ENCODE assay signal across 40 cellular contexts in the genomic region with DNA sequence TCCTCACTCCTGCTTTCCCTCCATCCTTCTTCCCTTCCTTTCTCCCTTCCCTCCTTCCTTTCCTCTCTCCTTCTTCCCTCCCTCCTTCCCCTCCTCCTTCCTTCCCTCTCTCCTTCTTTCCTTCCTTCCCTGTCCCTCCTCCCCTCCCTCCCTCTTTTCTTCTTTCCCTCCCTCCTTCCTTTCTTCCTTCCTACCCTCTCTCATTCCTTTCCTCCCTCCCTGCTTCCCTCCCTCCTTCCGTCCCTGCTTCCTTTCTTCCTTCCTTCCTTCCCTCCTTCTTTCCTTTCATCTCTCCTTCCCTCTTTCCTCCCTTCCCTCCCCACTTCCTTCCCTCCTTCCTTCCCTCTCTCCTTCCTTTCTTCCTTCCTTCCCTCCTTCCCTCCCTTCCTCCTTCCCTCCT. TPM values are rescaled to one million over a fixed set of nuclear protein-coding genes. Genes with fewer than 3 reads are reported as not detected.
"Had no signal": no experiment of that assay in that cellular context is flagged by ENCODE, and none has a peak within 500 bp of the region (broad histone marks: within the 10 kb centered on the region; RNA-seq: fewer than 3 reads in every experiment).

No MANE protein-coding gene starts in this region.

- H3K36me3 ChIP-seq: adrenal gland, ascending aorta, brain microvascular endothelial cell, breast epithelium, cardiac muscle cell had no signal

- H3K4me1 ChIP-seq: adrenal gland, ascending aorta, body of pancreas, breast epithelium had no signal

- H3K27me3 Mint-ChIP-seq: activated naive CD4-positive, alpha-beta T cell treated with anti-CD3 and anti-CD28 coated beads, Interleukin-2, amount 50 U/mL, for 24 hours; activated naive CD8-positive, alpha-beta T cell treated with anti-CD3 and anti-CD28 coated beads, Interleukin-2, amount 10 ng/mL, durations not matched to agents 7 days and 5 days; central memory CD8-positive, alpha-beta T cell had no signal

- H3K27ac Mint-ChIP-seq: activated naive CD4-positive, alpha-beta T cell treated with anti-CD3 and anti-CD28 coated beads for 36 hours; activated naive CD4-positive, alpha-beta T cell treated with anti-CD3 and anti-CD28 coated beads, Interleukin-2, amount 10 ng/mL, durations not matched to agents 7 days and 5 days; activated naive CD4-positive, alpha-beta T cell treated with anti-CD3 and anti-CD28 coated beads, Interleukin-2, amount 50 U/mL, for 24 hours; activated naive CD4-positive, alpha-beta T cell treated with anti-CD3 and anti-CD28 coated beads, Interleukin-2, amount 50 U/mL, for 72 hours; activated naive CD8-positive, alpha-beta T cell; activated naive CD8-positive, alpha-beta T cell treated with anti-CD3 and anti-CD28 coated beads for 36 hours; activated naive CD8-positive, alpha-beta T cell treated with anti-CD3 and anti-CD28 coated beads, Interleukin-2, amount 10 ng/mL, durations not matched to agents 7 days and 5 days; activated naive CD8-positive, alpha-beta T cell treated with anti-CD3 and anti-CD28 coated beads, Interleukin-2, amount 50 U/mL, for 24 hours; activated T-cell treated with anti-CD3 and anti-CD28 coated beads, Interleukin-2, amount 50 U/mL, for 24 hours; activated T-cell treated with anti-CD3 and anti-CD28 coated beads, Interleukin-2, amount 50 U/mL, for 72 hours; activated T-helper 1 cell treated with anti-CD3 and anti-CD28 coated beads, Interleukin-12 subunit alpha, Interleukin-12 subunit beta, Interleukin-2, Interleukin-4 antibody, amounts not matched to agents 30 ng/mL and 10 ng/mL and 1 ng/mL, durations not matched to agents 14 hours and 24 hours and 36 hours; activated T-helper 17 cell treated with anti-CD3 and anti-CD28 coated beads, Interleukin-2, amount 50 U/mL, for 72 hours; activated T-helper 2 cell treated with anti-CD3 and anti-CD28 coated beads, Interferon-gamma antibody, Interleukin-2, Interleukin-4, amounts not matched to agents 10 μg/mL and 5 μg/mL and 100 μg/mL, durations not matched to agents 14 hours and 24 hours and 36 hours; brain had no signal

- ATAC-seq: activated naive CD4-positive, alpha-beta T cell treated with anti-CD3 and anti-CD28 coated beads, Interleukin-2, amount 50 U/mL, for 72 hours; activated naive CD8-positive, alpha-beta T cell treated with anti-CD3 and anti-CD28 coated beads, Interleukin-2, amount 50 U/mL, for 24 hours; activated T-cell treated with anti-CD3 and anti-CD28 coated beads, Interleukin-2, amount 50 U/mL, for 4 hours; activated T-cell treated with anti-CD3 and anti-CD28 coated beads, Interleukin-2, amount 50 U/mL, for 72 hours; activated T-helper 17 cell treated with anti-CD3 and anti-CD28 coated beads, Interleukin-2, amount 50 U/mL, for 72 hours; body of pancreas had no signal

- H3K4me3 ChIP-seq: adrenal gland, ascending aorta, body of pancreas, breast epithelium, cardiac muscle cell had no signal

- H3K4me3 Mint-ChIP-seq: activated naive CD4-positive, alpha-beta T cell treated with anti-CD3 and anti-CD28 coated beads for 36 hours; activated naive CD4-positive, alpha-beta T cell treated with anti-CD3 and anti-CD28 coated beads, Interleukin-2, amount 10 ng/mL, durations not matched to agents 7 days and 5 days; activated naive CD4-positive, alpha-beta T cell treated with anti-CD3 and anti-CD28 coated beads, Interleukin-2, amount 50 U/mL, for 24 hours; activated naive CD8-positive, alpha-beta T cell; activated naive CD8-positive, alpha-beta T cell treated with anti-CD3 and anti-CD28 coated beads for 36 hours; activated naive CD8-positive, alpha-beta T cell treated with anti-CD3 and anti-CD28 coated beads, Interleukin-2, amount 10 ng/mL, durations not matched to agents 7 days and 5 days; activated naive CD8-positive, alpha-beta T cell treated with anti-CD3 and anti-CD28 coated beads, Interleukin-2, amount 50 U/mL, for 24 hours; activated T-cell treated with anti-CD3 and anti-CD28 coated beads, Interleukin-2, amount 50 U/mL, for 24 hours; activated T-cell treated with anti-CD3 and anti-CD28 coated beads, Interleukin-2, amount 50 U/mL, for 4 hours; activated T-cell treated with anti-CD3 and anti-CD28 coated beads, Interleukin-2, amount 50 U/mL, for 72 hours; activated T-helper 1 cell treated with anti-CD3 and anti-CD28 coated beads, Interleukin-12 subunit alpha, Interleukin-12 subunit beta, Interleukin-2, Interleukin-4 antibody, amounts not matched to agents 30 ng/mL and 10 ng/mL and 1 ng/mL, durations not matched to agents 14 hours and 24 hours and 36 hours; activated T-helper 17 cell treated with anti-CD3 and anti-CD28 coated beads, Interleukin-2, amount 50 U/mL, for 72 hours; brain; central memory CD8-positive, alpha-beta T cell had no signal

- H3K4me1 Mint-ChIP-seq: activated naive CD4-positive, alpha-beta T cell treated with anti-CD3 and anti-CD28 coated beads, Interleukin-2, amount 10 ng/mL, durations not matched to agents 7 days and 5 days; activated naive CD4-positive, alpha-beta T cell treated with anti-CD3 and anti-CD28 coated beads, Interleukin-2, amount 50 U/mL, for 24 hours; activated naive CD8-positive, alpha-beta T cell treated with anti-CD3 and anti-CD28 coated beads for 36 hours; activated naive CD8-positive, alpha-beta T cell treated with anti-CD3 and anti-CD28 coated beads, Interleukin-2, amount 10 ng/mL, durations not matched to agents 7 days and 5 days; activated naive CD8-positive, alpha-beta T cell treated with anti-CD3 and anti-CD28 coated beads, Interleukin-2, amount 50 U/mL, for 24 hours; activated T-helper 17 cell treated with anti-CD3 and anti-CD28 coated beads, Interleukin-2, amount 50 U/mL, for 72 hours; brain; central memory CD8-positive, alpha-beta T cell had no signal

- H3K27ac ChIP-seq: adrenal gland, ascending aorta, body of pancreas, brain microvascular endothelial cell, breast epithelium, cardiac muscle cell had no signal

- FAIRE-seq: astrocyte, bronchial epithelial cell had no signal

- H3K9me3 Mint-ChIP-seq: activated naive CD4-positive, alpha-beta T cell treated with anti-CD3 and anti-CD28 coated beads for 36 hours; activated naive CD4-positive, alpha-beta T cell treated with anti-CD3 and anti-CD28 coated beads, Interleukin-2, amount 50 U/mL, for 24 hours; activated naive CD4-positive, alpha-beta T cell treated with anti-CD3 and anti-CD28 coated beads, Interleukin-2, amount 50 U/mL, for 72 hours; activated naive CD8-positive, alpha-beta T cell treated with anti-CD3 and anti-CD28 coated beads for 36 hours; activated naive CD8-positive, alpha-beta T cell treated with anti-CD3 and anti-CD28 coated beads, Interleukin-2, amount 10 ng/mL, durations not matched to agents 7 days and 5 days; activated naive CD8-positive, alpha-beta T cell treated with anti-CD3 and anti-CD28 coated beads, Interleukin-2, amount 50 U/mL, for 24 hours; activated T-cell treated with anti-CD3 and anti-CD28 coated beads, Interleukin-2, amount 50 U/mL, for 24 hours; activated T-cell treated with anti-CD3 and anti-CD28 coated beads, Interleukin-2, amount 50 U/mL, for 4 hours; activated T-cell treated with anti-CD3 and anti-CD28 coated beads, Interleukin-2, amount 50 U/mL, for 72 hours; activated T-helper 1 cell treated with anti-CD3 and anti-CD28 coated beads, Interleukin-12 subunit alpha, Interleukin-12 subunit beta, Interleukin-2, Interleukin-4 antibody, amounts not matched to agents 30 ng/mL and 10 ng/mL and 1 ng/mL, durations not matched to agents 14 hours and 24 hours and 36 hours; activated T-helper 17 cell treated with anti-CD3 and anti-CD28 coated beads, Interleukin-2, amount 50 U/mL, for 72 hours; activated T-helper 2 cell treated with anti-CD3 and anti-CD28 coated beads, Interferon-gamma antibody, Interleukin-2, Interleukin-4, amounts not matched to agents 10 μg/mL and 5 μg/mL and 100 μg/mL, durations not matched to agents 14 hours and 24 hours and 36 hours; central memory CD8-positive, alpha-beta T cell had no signal

- H3K36me3 Mint-ChIP-seq: activated naive CD4-positive, alpha-beta T cell treated with anti-CD3 and anti-CD28 coated beads, Interleukin-2, amount 10 ng/mL, durations not matched to agents 7 days and 5 days; activated naive CD4-positive, alpha-beta T cell treated with anti-CD3 and anti-CD28 coated beads, Interleukin-2, amount 50 U/mL, for 24 hours; activated naive CD4-positive, alpha-beta T cell treated with anti-CD3 and anti-CD28 coated beads, Interleukin-2, amount 50 U/mL, for 72 hours; activated naive CD8-positive, alpha-beta T cell; activated naive CD8-positive, alpha-beta T cell treated with anti-CD3 and anti-CD28 coated beads for 36 hours; activated naive CD8-positive, alpha-beta T cell treated with anti-CD3 and anti-CD28 coated beads, Interleukin-2, amount 10 ng/mL, durations not matched to agents 7 days and 5 days; brain had no signal

- H3K9me3 ChIP-seq: adrenal gland, ascending aorta, body of pancreas, breast epithelium had no signal

- H3K27me3 ChIP-seq: adrenal gland, ascending aorta, body of pancreas, brain microvascular endothelial cell had no signal

- DNase-seq: activated effector memory CD4-positive, alpha-beta T cell treated with anti-CD3 and anti-CD28 coated beads, Interleukin-2, amount 50 U/mL, for 16 hours; activated effector memory CD4-positive, alpha-beta T cell treated with Interleukin-2 at 50 U/mL for 16 hours; activated gamma-delta T cell; activated gamma-delta T cell treated with Interleukin-2 at 50 U/mL for 16 hours; activated naive CD4-positive, alpha-beta T cell; activated naive CD4-positive, alpha-beta T cell treated with anti-CD3 and anti-CD28 coated beads for 36 hours; activated naive CD4-positive, alpha-beta T cell treated with anti-CD3 and anti-CD28 coated beads, Interleukin-2, amount 10 ng/mL, durations not matched to agents 7 days and 5 days; activated naive CD4-positive, alpha-beta T cell treated with anti-CD3 and anti-CD28 coated beads, Interleukin-2, amount 50 U/mL, for 16 hours; activated naive CD4-positive, alpha-beta T cell treated with Interleukin-2 at 50 U/mL for 16 hours; activated naive CD8-positive, alpha-beta T cell treated with anti-CD3 and anti-CD28 coated beads for 36 hours; activated naive CD8-positive, alpha-beta T cell treated with anti-CD3 and anti-CD28 coated beads, Interleukin-2, amount 10 ng/mL, durations not matched to agents 7 days and 5 days; activated naive CD8-positive, alpha-beta T cell treated with anti-CD3 and anti-CD28 coated beads, Interleukin-2, amount 50 U/mL, for 24 hours; activated T-cell treated with anti-CD3 and anti-CD28 coated beads, Interleukin-2, amount 50 U/mL, for 24 hours; activated T-cell treated with anti-CD3 and anti-CD28 coated beads, Interleukin-2, amount 50 U/mL, for 4 hours; activated T-cell treated with anti-CD3 and anti-CD28 coated beads, Interleukin-2, amount 50 U/mL, for 48 hours; activated T-cell treated with anti-CD3 and anti-CD28 coated beads, Interleukin-2, amount 50 U/mL, for 72 hours; adrenal gland; amniotic stem cell; amygdala; anterior cingulate cortex; aorta; body of pancreas; brain microvascular endothelial cell; caudate nucleus; central memory CD4-positive, alpha-beta T cell; cerebellar nuclear complex had no signal

RNA-seq across cellular contexts. Expression of a gene that starts 39.0 kb away (rescaled TPM):
- total RNA-seq: activated naive CD8-positive, alpha-beta T cell treated with anti-CD3 and anti-CD28 coated beads for 36 hours; activated naive CD8-positive, alpha-beta T cell treated with anti-CD3 and anti-CD28 coated beads, Interleukin-2, amount 10 ng/mL, durations not matched to agents 7 days and 5 days; activated T-cell treated with anti-CD3 and anti-CD28 coated beads, Interleukin-2, amount 50 U/mL, for 72 hours; activated T-helper 1 cell treated with anti-CD3 and anti-CD28 coated beads, Interleukin-12 subunit alpha, Interleukin-12 subunit beta, Interleukin-2, Interleukin-4 antibody, amounts not matched to agents 30 ng/mL and 10 ng/mL and 1 ng/mL, durations not matched to agents 14 hours and 24 hours and 36 hours; activated T-helper 2 cell treated with anti-CD3 and anti-CD28 coated beads, Interferon-gamma antibody, Interleukin-2, Interleukin-4, amounts not matched to agents 10 μg/mL and 5 μg/mL and 100 μg/mL, durations not matched to agents 14 hours and 24 hours and 36 hours; cardiac muscle cell; chondrocyte had no signal
- polyA plus RNA-seq: cardiac muscle cell had no signal
